Comparison of ENCODE assay signal across 8 cellular contexts in genomic region chr7:39465055-39465929, GRCh38.
DNase-seq lines count a peak whose midpoint lies in the region; ATAC-seq and TF ChIP-seq lines count a peak whose summit lies in the region.

No MANE protein-coding gene starts in this region.

- WGBS in psoas muscle, 3 donors: 37 to 40% (median 37%) methylated on average over 18 of the region's 18 CpGs

- peak overlapping the region; percentile 49 for H3K4me3 Mint-ChIP-seq in Caco-2 (ENCODE audit: unreplicated experiment)

- CTCF ChIA-PET in Caco-2 (lab: Charles Lee): interaction anchor here (0.5 kb wide), 1 partner anchor 611 kb away, joined by 4 read pairs; no protein-coding TSS in a partner anchor

- no peaks in the 10 kb centered on the region for H3K36me3 Mint-ChIP-seq in Caco-2 (ENCODE audit: insufficient read depth, unreplicated experiment)

- no peak overlapping the region for H3K27ac ChIP-seq in psoas muscle

- POLR2A ChIA-PET in Caco-2 (lab: Charles Lee): no interaction called here

- no peaks in the 10 kb centered on the region for H3K9me3 ChIP-seq in Caco-2
- H3K9me3 ChIP-seq in psoas muscle: no peaks in the 10 kb centered on the region

- peaks cover 9% of the 10 kb centered on the region for H3K4me1 Mint-ChIP-seq in Caco-2 (ENCODE audit: low read depth, unreplicated experiment)

- no peaks in the 10 kb centered on the region for H3K27me3 ChIP-seq in Caco-2 (replicated peaks; ENCODE audit: control insufficient read depth, insufficient read depth, low read length)
- peaks cover 0 to 3% (median 0%) of the 10 kb centered on the region in 3 donors for H3K27me3 ChIP-seq in psoas muscle (ENCODE audit: insufficient read depth in 3 of 3, low read length in 2 of 3)

- peak; percentile 53 to 64 for DNase-seq in Caco-2
- peak; percentile 79 for DNase-seq in NCI-H460 (ENCODE audit: extremely low read depth, low read depth)
- peak; percentile 36 to 47 for DNase-seq in activated T-cell treated with anti-CD3 and anti-CD28 coated beads, Interleukin-2, amount 50 U/mL, for 48 hours
- DNase-seq in glomerular endothelial cell (ENCODE audit: extremely low read depth, low read depth, low spot score): peak; percentile 18
- DNase-seq in psoas muscle: no peak

- intact Hi-C loops in Caco-2 (cut with micrococcal nuclease; ENCODE audit: unreplicated experiment): loop anchor here (1.0 to 10.0 kb wide), 4 partner anchors 57 to 668 kb away; no protein-coding TSS in a partner anchor
- intact Hi-C loops in psoas muscle (cut with DNase I): loop anchor here (2.0 to 10.0 kb wide), 3 partner anchors 530 to 668 kb away; no protein-coding TSS in a partner anchor

- no peak overlapping the region for H3K4me3 ChIP-seq in Caco-2 (ENCODE audit: low read depth, low read length)
- peak overlapping the region; percentile 35 for H3K4me3 ChIP-seq in psoas muscle

- no peaks in the 10 kb centered on the region for H3K9me3 Mint-ChIP-seq in Caco-2 (ENCODE audit: unreplicated experiment)

- H3K27ac Mint-ChIP-seq in Caco-2 (ENCODE audit: unreplicated experiment): peak overlapping the region; percentile 36

- TF ChIP-seq CTCF in Caco-2 (IDR thresholded peaks at IDR 0.05; ENCODE audit: insufficient read depth in 1 of 2, low read depth in 1 of 2, low read length in 1 of 2, severe bottlenecking in 1 of 2, unreplicated experiment in 1 of 2) (peak; percentile 78 to 79), psoas muscle (IDR thresholded peaks at IDR 0.05) (peak; percentile 76)

- BruUV-seq in Caco-2 (replicated peaks; lab: Mats Ljungman, UMichigan): no TSS peak

- H3K4me1 ChIP-seq in Caco-2 (peaks cover 4% of the 10 kb centered on the region; the same call in 1 of the 2 replicates), psoas muscle (no peaks in the 10 kb centered on the region)

- H3K27me3 Mint-ChIP-seq in Caco-2 (ENCODE audit: insufficient read depth, unreplicated experiment): peaks cover 7% of the 10 kb centered on the region

- ATAC-seq in GM18861 (IDR thresholded peaks at IDR 0.05; ENCODE audit: unreplicated experiment) (peak; percentile 95), HG03064 (IDR thresholded peaks at IDR 0.05; ENCODE audit: low read depth, unreplicated experiment) (peak; percentile 67), psoas muscle (peak in 3 of 4 donors; percentile 49 to 96 (median 89)), GM21528 (IDR thresholded peaks at IDR 0.05; ENCODE audit: low FRiP score, unreplicated experiment) (no peak)

- H3K36me3 ChIP-seq in Caco-2 (ENCODE audit: control insufficient read depth, insufficient read depth, low read length) (no peaks in the 10 kb centered on the region), psoas muscle (ENCODE audit: insufficient read depth in 1 of 2, low read depth in 1 of 2) (no peaks in the 10 kb centered on the region)

Comparison
In these comparisons a context has a peak if more than half of its experiments do, and no peak if none do; other contexts are left out.
1. DNase-seq: peak in Caco-2 (2 of 2), NCI-H460 (single experiment), activated T-cell treated with anti-CD3 and anti-CD28 coated beads, Interleukin-2, amount 50 U/mL, for 48 hours (2 of 2) and glomerular endothelial cell (single experiment); none in psoas muscle (0 of 2).